Comparison of ENCODE assay signal across 18 cellular contexts in the genomic region with DNA sequence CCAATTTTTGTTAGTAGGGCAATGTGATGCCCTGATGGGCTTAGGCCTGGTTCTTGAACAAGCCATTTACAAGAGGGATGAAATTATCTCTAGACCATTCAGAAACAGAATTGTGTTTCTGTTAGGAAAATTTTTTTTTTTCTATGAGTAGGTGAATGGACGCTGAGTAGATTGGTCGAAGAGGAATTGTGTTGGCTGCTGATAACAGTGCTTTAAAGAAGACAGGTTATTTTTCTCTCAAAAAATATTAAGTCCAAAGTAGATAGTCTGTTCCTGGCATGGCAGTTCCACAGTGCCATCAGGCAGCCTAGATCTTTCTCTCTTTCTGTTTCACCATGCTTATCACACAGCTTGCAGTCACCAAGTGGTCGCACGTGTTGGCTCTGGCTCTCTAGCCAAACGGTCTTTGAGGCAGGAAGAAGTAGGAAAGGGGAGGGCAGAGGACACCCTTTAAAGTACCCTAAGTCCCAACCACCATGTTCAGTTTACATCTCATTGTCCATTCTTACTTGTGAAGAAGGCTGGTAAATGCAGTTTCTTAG. TPM values are rescaled to one million over a fixed set of nuclear protein-coding genes. Genes with fewer than 3 reads are reported as not detected.
DNase-seq lines count a peak whose midpoint lies in the region; ATAC-seq and TF ChIP-seq lines count a peak whose summit lies in the region.
"Had no signal": no experiment of that assay in that cellular context is flagged by ENCODE, and none has a peak within 500 bp of the region (broad histone marks: within the 10 kb centered on the region; RNA-seq: fewer than 3 reads in every experiment).

No MANE protein-coding gene starts in this region.

- H3K4me1 ChIP-seq in colonic mucosa (no peaks in the 10 kb centered on the region), parathyroid adenoma (peaks cover 19% of the 10 kb centered on the region)

- H3K79me2 ChIP-seq in parathyroid adenoma, result peaks cover 10% of the 10 kb centered on the region

- H3K27me3 Mint-ChIP-seq in endothelial cell (ENCODE audit: unreplicated experiment), result peaks cover under 1% of the 10 kb centered on the region

- H3K27me3 ChIP-seq in colonic mucosa, result no peaks in the 10 kb centered on the region
- no peaks in the 10 kb centered on the region for H3K27me3 ChIP-seq in parathyroid adenoma (ENCODE audit: control insufficient read depth, insufficient read depth, low read length)

- ATAC-seq in GM18873 (IDR thresholded peaks at IDR 0.05; ENCODE audit: low FRiP score, unreplicated experiment), result no peak

- no peak overlapping the region for H3K4me3 Mint-ChIP-seq in endothelial cell (ENCODE audit: unreplicated experiment)

- intact Hi-C loops in colonic mucosa (cut with DNase I), result loop anchor here (5.0 kb wide), 1 partner anchor 58 kb away; no protein-coding TSS in a partner anchor

- H3K9me3 ChIP-seq in colonic mucosa, result no peaks in the 10 kb centered on the region
- no peaks in the 10 kb centered on the region for H3K9me3 ChIP-seq in parathyroid adenoma (ENCODE audit: control insufficient read depth, low read length)
- H3K9me3 ChIP-seq: Caco-2 had no signal

- no peak for TF ChIP-seq CTCF in colonic mucosa (IDR thresholded peaks at IDR 0.05)
- no peak for TF ChIP-seq CTCF in parathyroid adenoma (IDR thresholded peaks at IDR 0.05)
- no peak for TF ChIP-seq CTCF in endothelial cell (IDR thresholded peaks at IDR 0.05; ENCODE audit: unreplicated experiment)

- H3K9ac ChIP-seq in colonic mucosa (ENCODE audit: low read depth in 2 of 2, low read length in 2 of 2) (no peak overlapping the region), parathyroid adenoma (no peak overlapping the region)

- H3K27ac ChIP-seq in colonic mucosa (no peak overlapping the region), parathyroid adenoma (peak overlapping the region; percentile 13)

- H2AFZ ChIP-seq in parathyroid adenoma, result no peak overlapping the region

- H3K4me1 Mint-ChIP-seq in endothelial cell (ENCODE audit: unreplicated experiment), result peaks cover 3% of the 10 kb centered on the region

- H3K36me3 Mint-ChIP-seq in endothelial cell (ENCODE audit: low read depth, unreplicated experiment), result no peaks in the 10 kb centered on the region

- H3K36me3 ChIP-seq in colonic mucosa, result no peaks in the 10 kb centered on the region
- no peaks in the 10 kb centered on the region for H3K36me3 ChIP-seq in parathyroid adenoma (ENCODE audit: control insufficient read depth, insufficient read depth, low read length)

- DNase-seq in HUDEP-2 (lab: John Stamatoyannopoulos, UW; ENCODE audit: unreplicated experiment in 76 of 76) (peak in 74 of 76 experiments; percentile 34 to 97 (median 82)), OCI-M2 (lab: John Stamatoyannopoulos, UW; ENCODE audit: unreplicated experiment) (peak; percentile 89), colonic mucosa (peak; percentile 14), endothelial cell (ENCODE audit: low spot score) (no peak)
- DNase-seq in stimulated activated naive CD4-positive, alpha-beta T cell (lab: John Stamatoyannopoulos, UW), result no peak
- DNase-seq: ACHN, AML-193, Caco-2, HCEC 1CT, KG1, NCI-H1048, NCI-H1436 treated with DMSO at 0.1 percent for 48 hours, NCI-H2029 treated with DMSO at 0.1 percent for 48 hours, NCI-H2171 treated with DMSO at 0.1 percent for 48 hours, NCI-H446 treated with DMSO at 0.1 percent for 48 hours, NCI-H748 treated with DMSO at 0.1 percent for 48 hours had no signal

- no peak overlapping the region for H3K27ac Mint-ChIP-seq in endothelial cell (ENCODE audit: unreplicated experiment)

- no peak overlapping the region for H3K4me2 ChIP-seq in parathyroid adenoma (ENCODE audit: low read length)

- no peaks in the 10 kb centered on the region for H3K9me3 Mint-ChIP-seq in endothelial cell (ENCODE audit: unreplicated experiment)

- H3K4me3 ChIP-seq in colonic mucosa (no peak overlapping the region), parathyroid adenoma (ENCODE audit: low read depth, low read length) (no peak overlapping the region)

RNA-seq across cellular contexts. Expression of a gene that starts 22.4 kb away (rescaled TPM):
- 100 to 1,000 TPM in 1 of 2 donors, 10 to 100 TPM in 1; 82.8 to 121 TPM for total RNA-seq in colonic mucosa
- 82.8 TPM for total RNA-seq in endothelial cell (ENCODE audit: unreplicated experiment)

RNA-seq across cellular contexts. Expression of a gene that starts 38.1 kb away (rescaled TPM):
- total RNA-seq in colonic mucosa, result 10 to 100 TPM; 24.4 to 46.1 TPM
- 184 TPM for total RNA-seq in endothelial cell (ENCODE audit: unreplicated experiment)

Comparison
In these comparisons a context has a peak if more than half of its experiments do, and no peak if none do; other contexts are left out.
1. DNase-seq: peak in HUDEP-2 (74 of 76), OCI-M2 (single experiment) and colonic mucosa (single experiment); none in endothelial cell (single experiment) and stimulated activated naive CD4-positive, alpha-beta T cell (0 of 6).